In genomic region chr1:31949862-31950261, GRCh38 we compare ENCODE assay signal across 2 cellular contexts.
TF ChIP-seq lines count a peak whose summit lies in the region.

No MANE protein-coding gene starts in this region.

TF ChIP-seq in IMR-90, 13 proteins besides CTCF, POLR2A, EP300 and RAD21 (continued from another document):
- TF ChIP-seq NFE2L2 (IDR thresholded peaks at IDR 0.05; ENCODE audit: low read depth, low read length) = no peak
- no peak for TF ChIP-seq MAZ (IDR thresholded peaks at IDR 0.05; ENCODE audit: borderline replicate concordance, low read depth, low read length)
- no peak for TF ChIP-seq RCOR1 (IDR thresholded peaks at IDR 0.05; ENCODE audit: insufficient replicate concordance, low read length)
- no peak for TF ChIP-seq CHD1 (IDR thresholded peaks at IDR 0.05; ENCODE audit: low read depth, low read length)
- TF ChIP-seq ELK1 (IDR thresholded peaks at IDR 0.05; ENCODE audit: borderline replicate concordance, low read depth, low read length) = no peak
- no peak for TF ChIP-seq BHLHE40 (IDR thresholded peaks at IDR 0.05; ENCODE audit: low read depth, low read length)
- no peak for TF ChIP-seq MAFK (IDR thresholded peaks at IDR 0.05; ENCODE audit: low read depth, low read length)
- no peak for TF ChIP-seq FOS (IDR thresholded peaks at IDR 0.05; ENCODE audit: low read depth, low read length)
- TF ChIP-seq RFX5 (IDR thresholded peaks at IDR 0.05; ENCODE audit: low read depth, low read length) = no peak
- no peak for TF ChIP-seq SMC3 (IDR thresholded peaks at IDR 0.05; ENCODE audit: low read depth, low read length)
- TF ChIP-seq CEBPB (IDR thresholded peaks at IDR 0.05; ENCODE audit: low read depth, low read length) = no peak

TF ChIP-seq in WTC11, 78 proteins besides CTCF, POLR2A, EP300 and RAD21 (continued from another document):
- TF ChIP-seq ZNF423 (CRISPR knock-in tag; IDR thresholded peaks at IDR 0.05) (no peak), ATF3 (CRISPR knock-in tag; conservative IDR thresholded peaks at IDR 0.05) (no peak), OVOL2 (CRISPR knock-in tag; IDR thresholded peaks at IDR 0.05; ENCODE audit: borderline replicate concordance) (no peak), SP1 (CRISPR knock-in tag; conservative IDR thresholded peaks at IDR 0.05) (no peak), E2F4 (CRISPR knock-in tag; IDR thresholded peaks at IDR 0.05; ENCODE audit: borderline replicate concordance, low read depth) (no peak), ERG (CRISPR knock-in tag; IDR thresholded peaks at IDR 0.05) (no peak), JAZF1 (CRISPR knock-in tag; IDR thresholded peaks at IDR 0.05) (no peak), ARID4B (CRISPR knock-in tag; IDR thresholded peaks at IDR 0.05; ENCODE audit: borderline replicate concordance) (no peak), E2F1 (CRISPR knock-in tag; IDR thresholded peaks at IDR 0.05) (no peak), ZNF281 (CRISPR knock-in tag; IDR thresholded peaks at IDR 0.05) (no peak), TEAD1 (CRISPR knock-in tag; IDR thresholded peaks at IDR 0.05) (no peak), STAT6 (CRISPR knock-in tag; conservative IDR thresholded peaks at IDR 0.05; ENCODE audit: low read depth) (no peak), ZNF232 (CRISPR knock-in tag; IDR thresholded peaks at IDR 0.05) (no peak), FOXJ3 (CRISPR knock-in tag; IDR thresholded peaks at IDR 0.05; ENCODE audit: borderline replicate concordance) (no peak), TEAD4 (CRISPR knock-in tag; IDR thresholded peaks at IDR 0.05) (no peak), ZSCAN18 (CRISPR knock-in tag; IDR thresholded peaks at IDR 0.05) (no peak), ZNF671 (CRISPR knock-in tag; IDR thresholded peaks at IDR 0.05) (no peak), PRDM15 (CRISPR knock-in tag; IDR thresholded peaks at IDR 0.05) (no peak)
